16 cellular contexts compared by ENCODE assay signal in genomic region chr15:34650177-34650576, GRCh38.
DNase-seq lines count a peak whose midpoint lies in the region; ATAC-seq, FAIRE-seq and TF ChIP-seq lines count a peak whose summit lies in the region.
"Had no signal": no experiment of that assay in that cellular context is flagged by ENCODE, and none has a peak within 500 bp of the region (broad histone marks: within the 10 kb centered on the region; RNA-seq: fewer than 3 reads in every experiment).

No MANE protein-coding gene starts in this region.

- no peaks in the 10 kb centered on the region for H3K9me3 Mint-ChIP-seq in activated CD8-positive, alpha-beta T cell treated with anti-CD3 and anti-CD28 coated beads for 36 hours
- H3K9me3 Mint-ChIP-seq in activated CD8-positive, alpha-beta T cell treated with anti-CD3 and anti-CD28 coated beads, Interleukin-2, amount 10 ng/mL, durations not matched to agents 7 days and 5 days (ENCODE audit: insufficient read depth), result no peaks in the 10 kb centered on the region
- no peaks in the 10 kb centered on the region for H3K9me3 Mint-ChIP-seq in stimulated activated memory B cell treated with anti-CD40 and anti-IgM and Interleukin-4, amounts not matched to agents 10 μg/mL and 1 μg/mL and 100 μg/mL, for 72 hours

- SMC1A ChIA-PET in GM12878 (lab: Charles Lee; ENCODE audit: uncharacterized antibody, unreplicated experiment), result no interaction called here

- no peak overlapping the region for H3K27ac Mint-ChIP-seq in activated CD8-positive, alpha-beta T cell treated with anti-CD3 and anti-CD28 coated beads for 36 hours
- no peak overlapping the region for H3K27ac Mint-ChIP-seq in activated CD8-positive, alpha-beta T cell treated with anti-CD3 and anti-CD28 coated beads, Interleukin-2, amount 10 ng/mL, durations not matched to agents 7 days and 5 days
- no peak overlapping the region for H3K27ac Mint-ChIP-seq in stimulated activated memory B cell treated with anti-CD40 and anti-IgM and Interleukin-4, amounts not matched to agents 10 μg/mL and 1 μg/mL and 100 μg/mL, for 72 hours

- no peaks in the 10 kb centered on the region for H4K20me1 ChIP-seq in GM12878 (ENCODE audit: control insufficient read depth, insufficient read depth)

- ATAC-seq in activated CD8-positive, alpha-beta T cell treated with anti-CD3 and anti-CD28 coated beads for 36 hours, result no peak
- no peak for ATAC-seq in activated CD8-positive, alpha-beta T cell treated with anti-CD3 and anti-CD28 coated beads, Interleukin-2, amount 10 ng/mL, durations not matched to agents 7 days and 5 days
- ATAC-seq in HG02938 (IDR thresholded peaks at IDR 0.05; ENCODE audit: unreplicated experiment), result peak; percentile 70
- ATAC-seq in GM12878, result peak; percentile 32; the same call in 2 of the 3 replicates
- peak; percentile 66 for ATAC-seq in stimulated activated memory B cell treated with anti-CD40 and anti-IgM and Interleukin-4, amounts not matched to agents 10 μg/mL and 1 μg/mL and 100 μg/mL, for 72 hours
- ATAC-seq in GM18873 (IDR thresholded peaks at IDR 0.05; ENCODE audit: low FRiP score, unreplicated experiment), result no peak
- ATAC-seq: HepG2, mucosa of descending colon, upper lobe of right lung had no signal

- BruUV-seq in GM12878 (replicated peaks; lab: Mats Ljungman, UMichigan), result no TSS peak

- RAD21 ChIA-PET in GM12878 (lab: Charles Lee; ENCODE audit: unreplicated experiment), result no interaction called here

- no peaks in the 10 kb centered on the region for H3K36me3 ChIP-seq in GM12878 (ENCODE audit: control insufficient read depth in 2 of 2, insufficient read depth in 2 of 2, low read length in 1 of 2)
- no peaks in the 10 kb centered on the region for H3K36me3 ChIP-seq in ascending aorta
- H3K36me3 ChIP-seq: right atrium auricular region, upper lobe of right lung had no signal

- no peak for TF ChIP-seq EP300 in GM12878 (IDR thresholded peaks at IDR 0.05; ENCODE audit: borderline replicate concordance in 1 of 2, control insufficient read depth in 1 of 2, low read depth in 2 of 2, low read length in 2 of 2)

- intact Hi-C loops in activated CD8-positive, alpha-beta T cell treated with anti-CD3 and anti-CD28 coated beads for 36 hours (cut with micrococcal nuclease), result no loop called here
- intact Hi-C loops in GM12878 (cut with micrococcal nuclease; ENCODE audit: unreplicated experiment) (no loop called here), ascending aorta (cut with DNase I) (no loop called here)

- peaks cover 2% of the 10 kb centered on the region for H3K4me1 Mint-ChIP-seq in activated CD8-positive, alpha-beta T cell treated with anti-CD3 and anti-CD28 coated beads for 36 hours (ENCODE audit: low read depth)
- peaks cover 3% of the 10 kb centered on the region for H3K4me1 Mint-ChIP-seq in activated CD8-positive, alpha-beta T cell treated with anti-CD3 and anti-CD28 coated beads, Interleukin-2, amount 10 ng/mL, durations not matched to agents 7 days and 5 days (ENCODE audit: low read depth)
- no peaks in the 10 kb centered on the region for H3K4me1 Mint-ChIP-seq in stimulated activated memory B cell treated with anti-CD40 and anti-IgM and Interleukin-4, amounts not matched to agents 10 μg/mL and 1 μg/mL and 100 μg/mL, for 72 hours

- no peak for TF ChIP-seq CTCF in activated CD8-positive, alpha-beta T cell treated with anti-CD3 and anti-CD28 coated beads for 36 hours (IDR thresholded peaks at IDR 0.05)
- TF ChIP-seq CTCF in GM12878 (IDR thresholded peaks at IDR 0.05 in 2 of 3, conservative IDR thresholded peaks at IDR 0.05 in 1 of 3; ENCODE audit: control insufficient read depth in 2 of 3, extremely low read depth in 1 of 3, insufficient read depth in 1 of 3, low read depth in 3 of 3, low read length in 3 of 3), result no peak
- no peak for TF ChIP-seq CTCF in ascending aorta (IDR thresholded peaks at IDR 0.05)

- TF ChIP-seq RAD21 in GM12878 (IDR thresholded peaks at IDR 0.05; ENCODE audit: insufficient read depth, low read depth, low read length), result no peak

- FAIRE-seq in GM12878 (lab: Jason Lieb, UNC), result no peak
- FAIRE-seq in HTR-8/SVneo (lab: Jason Lieb, UNC), result no peak
- FAIRE-seq: A204.1, HepG2 had no signal

- no peaks in the 10 kb centered on the region for H3K27me3 ChIP-seq in GM12878 (replicated peaks in 1 of 2; ENCODE audit: control insufficient read depth in 2 of 2, insufficient read depth in 2 of 2, low read length in 1 of 2)
- no peaks in the 10 kb centered on the region for H3K27me3 ChIP-seq in ascending aorta
- H3K27me3 ChIP-seq: hepatocyte, right atrium auricular region, upper lobe of right lung had no signal

- H2AFZ ChIP-seq in GM12878 (ENCODE audit: control insufficient read depth, low read depth, low read length), result no peak overlapping the region
- H2AFZ ChIP-seq: hepatocyte had no signal

- TF ChIP-seq POLR2A in GM12878 (IDR thresholded peaks at IDR 0.05; ENCODE audit: low read depth, low read length), result no peak

- in situ Hi-C loops in GM12878 (cut with MboI), result no loop called here

- H3K27me3 Mint-ChIP-seq in activated CD8-positive, alpha-beta T cell treated with anti-CD3 and anti-CD28 coated beads for 36 hours, result peaks cover 5% of the 10 kb centered on the region
- H3K27me3 Mint-ChIP-seq in activated CD8-positive, alpha-beta T cell treated with anti-CD3 and anti-CD28 coated beads, Interleukin-2, amount 10 ng/mL, durations not matched to agents 7 days and 5 days (ENCODE audit: low read depth), result peaks cover 22% of the 10 kb centered on the region
- H3K27me3 Mint-ChIP-seq in stimulated activated memory B cell treated with anti-CD40 and anti-IgM and Interleukin-4, amounts not matched to agents 10 μg/mL and 1 μg/mL and 100 μg/mL, for 72 hours, result peaks cover 11% of the 10 kb centered on the region

- peak; percentile 6 for DNase-seq in activated CD8-positive, alpha-beta T cell treated with anti-CD3 and anti-CD28 coated beads for 36 hours
- no peak for DNase-seq in activated CD8-positive, alpha-beta T cell treated with anti-CD3 and anti-CD28 coated beads, Interleukin-2, amount 10 ng/mL, durations not matched to agents 7 days and 5 days
- DNase-seq in GM12878 (ENCODE audit: low read depth, low spot score) (no peak), HTR-8/SVneo (ENCODE audit: insufficient read length, low spot score) (no peak), ascending aorta (ENCODE audit: low spot score in 2 of 2) (no peak)
- DNase-seq: mucosa of descending colon, NCI-H2029, upper lobe of right lung had no signal

- no peaks in the 10 kb centered on the region for H3K36me3 Mint-ChIP-seq in activated CD8-positive, alpha-beta T cell treated with anti-CD3 and anti-CD28 coated beads for 36 hours (ENCODE audit: low read depth)
- no peaks in the 10 kb centered on the region for H3K36me3 Mint-ChIP-seq in activated CD8-positive, alpha-beta T cell treated with anti-CD3 and anti-CD28 coated beads, Interleukin-2, amount 10 ng/mL, durations not matched to agents 7 days and 5 days (ENCODE audit: low read depth)
- H3K36me3 Mint-ChIP-seq in stimulated activated memory B cell treated with anti-CD40 and anti-IgM and Interleukin-4, amounts not matched to agents 10 μg/mL and 1 μg/mL and 100 μg/mL, for 72 hours, result no peaks in the 10 kb centered on the region

- H3K4me2 ChIP-seq in GM12878 (ENCODE audit: control insufficient read depth, insufficient read depth), result no peak overlapping the region
- H3K4me2 ChIP-seq: hepatocyte had no signal

- H3K27ac ChIP-seq in GM12878 (ENCODE audit: control insufficient read depth, insufficient read depth), result no peak overlapping the region
- no peak overlapping the region for H3K27ac ChIP-seq in ascending aorta
- H3K27ac ChIP-seq: coronary artery, hepatocyte, right atrium auricular region, upper lobe of right lung had no signal

- H3K9me3 ChIP-seq in GM12878 (replicated peaks; ENCODE audit: control insufficient read depth, insufficient read depth, low read length) (no peaks in the 10 kb centered on the region), ascending aorta (no peaks in the 10 kb centered on the region)
- H3K9me3 ChIP-seq: mucosa of descending colon, right atrium auricular region, upper lobe of right lung had no signal

- H3K79me2 ChIP-seq in GM12878 (ENCODE audit: control insufficient read depth, insufficient read depth, low read length), result no peaks in the 10 kb centered on the region
- H3K79me2 ChIP-seq: hepatocyte had no signal

- CTCF ChIA-PET in activated CD8-positive, alpha-beta T cell treated with anti-CD3 and anti-CD28 coated beads for 36 hours (lab: Charles Lee), result no interaction called here
- CTCF ChIA-PET in activated CD8-positive, alpha-beta T cell treated with anti-CD3 and anti-CD28 coated beads, Interleukin-2, amount 10 ng/mL, durations not matched to agents 7 days and 5 days (lab: Charles Lee), result no interaction called here
- CTCF ChIA-PET in GM12878 (lab: Yijun Ruan, JAX), result interaction anchor here (0.8 kb wide), 1 partner anchor 10 kb away, joined by 3 read pairs; no protein-coding TSS in a partner anchor

- H3K9ac ChIP-seq in GM12878 (ENCODE audit: control insufficient read depth, insufficient read depth, low read length), result no peak overlapping the region

- H3K4me1 ChIP-seq in GM12878 (ENCODE audit: control insufficient read depth, insufficient read depth, low read length), result no peaks in the 10 kb centered on the region
- no peaks in the 10 kb centered on the region for H3K4me1 ChIP-seq in ascending aorta
- H3K4me1 ChIP-seq: right atrium auricular region, upper lobe of right lung had no signal

- POLR2A ChIA-PET in activated CD8-positive, alpha-beta T cell treated with anti-CD3 and anti-CD28 coated beads for 36 hours (lab: Charles Lee), result no interaction called here
- POLR2A ChIA-PET in activated CD8-positive, alpha-beta T cell treated with anti-CD3 and anti-CD28 coated beads, Interleukin-2, amount 10 ng/mL, durations not matched to agents 7 days and 5 days (lab: Charles Lee), result no interaction called here
- POLR2A ChIA-PET in GM12878 (lab: Charles Lee), result no interaction called here

- H3K4me3 ChIP-seq in GM12878 (no peak overlapping the region), ascending aorta (no peak overlapping the region)
- H3K4me3 ChIP-seq: coronary artery, hepatocyte, mucosa of descending colon, right atrium auricular region, upper lobe of right lung had no signal

- no peak overlapping the region for H3K4me3 Mint-ChIP-seq in activated CD8-positive, alpha-beta T cell treated with anti-CD3 and anti-CD28 coated beads for 36 hours
- no peak overlapping the region for H3K4me3 Mint-ChIP-seq in activated CD8-positive, alpha-beta T cell treated with anti-CD3 and anti-CD28 coated beads, Interleukin-2, amount 10 ng/mL, durations not matched to agents 7 days and 5 days
- H3K4me3 Mint-ChIP-seq in stimulated activated memory B cell treated with anti-CD40 and anti-IgM and Interleukin-4, amounts not matched to agents 10 μg/mL and 1 μg/mL and 100 μg/mL, for 72 hours, result no peak overlapping the region

TF ChIP-seq in GM12878, 131 proteins besides CTCF, POLR2A, EP300 and RAD21 (continues in another document):
- TF ChIP-seq NRF1 (conservative IDR thresholded peaks at IDR 0.05; ENCODE audit: low read depth, low read length), result no peak

Comparison
In these comparisons a context has a peak if more than half of its experiments do, and no peak if none do; other contexts are left out.
1. ATAC-seq: peak in HG02938 (single experiment), GM12878 (single experiment) and stimulated activated memory B cell treated with anti-CD40 and anti-IgM and Interleukin-4, amounts not matched to agents 10 μg/mL and 1 μg/mL and 100 μg/mL, for 72 hours (single experiment); none in activated CD8-positive, alpha-beta T cell treated with anti-CD3 and anti-CD28 coated beads for 36 hours (single experiment), activated CD8-positive, alpha-beta T cell treated with anti-CD3 and anti-CD28 coated beads, Interleukin-2, amount 10 ng/mL, durations not matched to agents 7 days and 5 days (single experiment) and GM18873 (single experiment).